25 cellular contexts compared by ENCODE assay signal in the genomic region with DNA sequence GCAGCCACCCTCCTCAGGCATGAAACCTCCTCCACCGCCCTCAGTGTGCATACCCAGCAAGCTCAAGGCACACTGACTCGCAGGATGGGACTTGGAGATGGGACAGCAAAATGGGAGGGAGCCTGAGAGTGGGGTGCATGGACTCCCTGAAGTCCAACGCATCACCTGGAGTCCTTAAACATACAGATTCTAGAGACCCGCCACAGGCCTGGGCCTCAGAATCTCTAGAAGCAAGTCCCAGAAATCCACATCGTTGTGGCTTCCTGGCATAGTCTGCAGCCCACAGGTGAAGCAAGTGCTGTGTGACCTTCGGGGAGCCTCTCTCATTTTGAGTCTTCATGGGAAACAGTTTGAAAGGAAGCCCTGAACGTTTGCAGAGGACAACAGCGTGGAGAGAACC. TPM values are rescaled to one million over a fixed set of nuclear protein-coding genes. Genes with fewer than 3 reads are reported as not detected.
DNase-seq lines count a peak whose midpoint lies in the region; ATAC-seq and TF ChIP-seq lines count a peak whose summit lies in the region.
"Had no signal": no experiment of that assay in that cellular context is flagged by ENCODE, and none has a peak within 500 bp of the region (broad histone marks: within the 10 kb centered on the region; RNA-seq: fewer than 3 reads in every experiment).

No MANE protein-coding gene starts in this region.

- H3K27me3 Mint-ChIP-seq in activated T-cell treated with anti-CD3 and anti-CD28 coated beads, Interleukin-2, amount 50 U/mL, for 24 hours: no peaks in the 10 kb centered on the region
- no peaks in the 10 kb centered on the region for H3K27me3 Mint-ChIP-seq in activated T-cell treated with anti-CD3 and anti-CD28 coated beads, Interleukin-2, amount 50 U/mL, for 4 hours (ENCODE audit: low read depth)
- H3K27me3 Mint-ChIP-seq in immature natural killer cell (ENCODE audit: low read depth in 3 of 3): peaks cover 8 to 15% (median 10%) of the 10 kb centered on the region in 3 donors
- H3K27me3 Mint-ChIP-seq: activated naive CD4-positive, alpha-beta T cell treated with anti-CD3 and anti-CD28 coated beads, Interleukin-2, amount 50 U/mL, for 24 hours had no signal

- no peak overlapping the region for H3K4me3 Mint-ChIP-seq in activated T-cell treated with anti-CD3 and anti-CD28 coated beads, Interleukin-2, amount 50 U/mL, for 24 hours
- no peak overlapping the region for H3K4me3 Mint-ChIP-seq in activated T-cell treated with anti-CD3 and anti-CD28 coated beads, Interleukin-2, amount 50 U/mL, for 4 hours
- H3K4me3 Mint-ChIP-seq in immature natural killer cell: peak overlapping the region; percentile 42 to 97 (median 56)
- H3K4me3 Mint-ChIP-seq: activated naive CD4-positive, alpha-beta T cell treated with anti-CD3 and anti-CD28 coated beads, Interleukin-2, amount 50 U/mL, for 24 hours; brain; T-helper 2 cell treated with Interferon-gamma antibody and Interleukin-4, amounts not matched to agents 5 μg/mL and 100 μg/mL, for 36 hours; WTC11 had no signal

- peaks cover 8% of the 10 kb centered on the region for H3K4me1 ChIP-seq in upper lobe of right lung

- H3K9me3 Mint-ChIP-seq in activated T-cell treated with anti-CD3 and anti-CD28 coated beads, Interleukin-2, amount 50 U/mL, for 24 hours: no peaks in the 10 kb centered on the region
- H3K9me3 Mint-ChIP-seq in activated T-cell treated with anti-CD3 and anti-CD28 coated beads, Interleukin-2, amount 50 U/mL, for 4 hours: no peaks in the 10 kb centered on the region
- peaks cover 0 to 5% (median 0%) of the 10 kb centered on the region in 6 donors for H3K9me3 Mint-ChIP-seq in immature natural killer cell
- H3K9me3 Mint-ChIP-seq: activated naive CD4-positive, alpha-beta T cell treated with anti-CD3 and anti-CD28 coated beads, Interleukin-2, amount 50 U/mL, for 24 hours; brain; T-helper 2 cell treated with Interferon-gamma antibody and Interleukin-4, amounts not matched to agents 5 μg/mL and 100 μg/mL, for 36 hours; WTC11 had no signal

- no peak overlapping the region for H3K27ac ChIP-seq in upper lobe of right lung
- H3K27ac ChIP-seq: BLaER1 treated with 17β-estradiol and CSF1 and Interleukin-3, amounts not matched to agents 10 nM and 100 nM; SK-N-MC; transverse colon had no signal

- TF ChIP-seq CTCF in upper lobe of right lung (IDR thresholded peaks at IDR 0.05): no peak
- no peak for TF ChIP-seq CTCF in GM10266 (IDR thresholded peaks at IDR 0.05; ENCODE audit: control insufficient read depth, insufficient read depth, low read depth, missing control alignments)

- intact Hi-C loops in upper lobe of right lung (cut with DNase I): no loop called here

- peak; percentile 35 for DNase-seq in activated T-cell treated with anti-CD3 and anti-CD28 coated beads, Interleukin-2, amount 50 U/mL, for 24 hours
- no peak for DNase-seq in activated T-cell treated with anti-CD3 and anti-CD28 coated beads, Interleukin-2, amount 50 U/mL, for 4 hours
- peak; percentile 48 to 50 for DNase-seq in activated T-cell treated with anti-CD3 and anti-CD28 coated beads, Interleukin-2, amount 50 U/mL, for 48 hours
- DNase-seq in immature natural killer cell (no peak), upper lobe of right lung (peak; percentile 29), GM10266 (ENCODE audit: extremely low spot score) (no peak), retina (no peak), C1 segment of cervical spinal cord (lab: John Stamatoyannopoulos, UW) (no peak)
- DNase-seq: cortex of kidney; mammary epithelial cell; NCI-H1694; NCI-H2171 treated with DMSO at 0.1 percent for 48 hours; NCI-H524 treated with DMSO at 0.1 percent for 48 hours; stimulated activated CD4-positive, alpha-beta T cell treated with anti-CD3 and anti-CD28 coated beads, Interleukin-4, amount 100 ng/mL, for 24 hours; transverse colon had no signal

- H3K4me3 ChIP-seq in upper lobe of right lung: no peak overlapping the region
- H3K4me3 ChIP-seq: BLaER1 treated with 17β-estradiol and CSF1 and Interleukin-3, amounts not matched to agents 10 nM and 100 nM; SK-N-MC; smooth muscle cell; transverse colon had no signal

- H3K4me1 Mint-ChIP-seq in activated T-cell treated with anti-CD3 and anti-CD28 coated beads, Interleukin-2, amount 50 U/mL, for 24 hours (ENCODE audit: low read depth): peaks cover 79% of the 10 kb centered on the region
- peaks cover 67% of the 10 kb centered on the region for H3K4me1 Mint-ChIP-seq in activated T-cell treated with anti-CD3 and anti-CD28 coated beads, Interleukin-2, amount 50 U/mL, for 4 hours (ENCODE audit: low read depth)
- peaks cover 84 to 85% of the 10 kb centered on the region in 2 donors for H3K4me1 Mint-ChIP-seq in immature natural killer cell

- H3K36me3 ChIP-seq in upper lobe of right lung: no peaks in the 10 kb centered on the region
- H3K36me3 ChIP-seq: BLaER1 treated with 17β-estradiol and CSF1 and Interleukin-3, amounts not matched to agents 10 nM and 100 nM; transverse colon had no signal

- peaks cover 7% of the 10 kb centered on the region for H3K36me3 Mint-ChIP-seq in activated T-cell treated with anti-CD3 and anti-CD28 coated beads, Interleukin-2, amount 50 U/mL, for 24 hours (ENCODE audit: low read depth)
- H3K36me3 Mint-ChIP-seq in activated T-cell treated with anti-CD3 and anti-CD28 coated beads, Interleukin-2, amount 50 U/mL, for 4 hours (ENCODE audit: insufficient read depth): peaks cover 7% of the 10 kb centered on the region
- peaks cover 8% of the 10 kb centered on the region in 3 donors for H3K36me3 Mint-ChIP-seq in immature natural killer cell
- H3K36me3 Mint-ChIP-seq: brain, WTC11 had no signal

- peaks cover 54% of the 10 kb centered on the region for H3K27me3 ChIP-seq in upper lobe of right lung

- H3K9me3 ChIP-seq in upper lobe of right lung: no peaks in the 10 kb centered on the region
- H3K9me3 ChIP-seq: BLaER1 treated with 17β-estradiol and CSF1 and Interleukin-3, amounts not matched to agents 10 nM and 100 nM; transverse colon had no signal

- peak overlapping the region; percentile 69 for H3K27ac Mint-ChIP-seq in activated T-cell treated with anti-CD3 and anti-CD28 coated beads, Interleukin-2, amount 50 U/mL, for 24 hours
- H3K27ac Mint-ChIP-seq in immature natural killer cell: peak overlapping the region; percentile 85 to 98 (median 94)
- H3K27ac Mint-ChIP-seq: activated naive CD4-positive, alpha-beta T cell treated with anti-CD3 and anti-CD28 coated beads, Interleukin-2, amount 50 U/mL, for 24 hours; brain; T-helper 2 cell treated with Interferon-gamma antibody and Interleukin-4, amounts not matched to agents 5 μg/mL and 100 μg/mL, for 36 hours; WTC11 had no signal

- ATAC-seq in activated T-cell treated with anti-CD3 and anti-CD28 coated beads, Interleukin-2, amount 50 U/mL, for 4 hours: no peak
- no peak for ATAC-seq in upper lobe of right lung
- ATAC-seq: WTC11 had no signal

RNA-seq across cellular contexts. Expression of a gene that starts 3.5 kb away (rescaled TPM):
- total RNA-seq in activated T-cell treated with anti-CD3 and anti-CD28 coated beads, Interleukin-2, amount 50 U/mL, for 4 hours: 100 to 1,000 TPM in 2 of 3 donors, 10 to 100 TPM in 1; 77.8 to 111 (median 101) TPM
- polyA plus RNA-seq in immature natural killer cell: 100 to 1,000 TPM; 199 to 385 (median 225) TPM
- total RNA-seq in upper lobe of right lung: 3.9 TPM
- total RNA-seq: fibroblast of lung, glomerular endothelial cell, mammary epithelial cell, renal cortical epithelial cell, smooth muscle cell had no signal
- polyA plus RNA-seq: fibroblast of lung, mammary epithelial cell, smooth muscle cell had no signal

RNA-seq across cellular contexts. Expression of a gene that starts 35.5 kb away (rescaled TPM):
- total RNA-seq in activated T-cell treated with anti-CD3 and anti-CD28 coated beads, Interleukin-2, amount 50 U/mL, for 4 hours: 10 to 100 TPM; 24.4 to 34.7 (median 24.6) TPM
- 1 to 10 TPM; 1.3 to 2.3 (median 2.2) TPM for polyA plus RNA-seq in immature natural killer cell
- 14.7 TPM for total RNA-seq in upper lobe of right lung

Comparison
In these comparisons a context has a peak if more than half of its experiments do, and no peak if none do; other contexts are left out.
1. DNase-seq: peak in activated T-cell treated with anti-CD3 and anti-CD28 coated beads, Interleukin-2, amount 50 U/mL, for 24 hours (single experiment), activated T-cell treated with anti-CD3 and anti-CD28 coated beads, Interleukin-2, amount 50 U/mL, for 48 hours (2 of 2) and upper lobe of right lung (single experiment); none in activated T-cell treated with anti-CD3 and anti-CD28 coated beads, Interleukin-2, amount 50 U/mL, for 4 hours (single experiment), immature natural killer cell (0 of 3), GM10266 (single experiment), retina (single experiment) and C1 segment of cervical spinal cord (0 of 14).
2. H3K4me3 Mint-ChIP-seq: peak in immature natural killer cell (5 of 5); none in activated T-cell treated with anti-CD3 and anti-CD28 coated beads, Interleukin-2, amount 50 U/mL, for 24 hours (single experiment) and activated T-cell treated with anti-CD3 and anti-CD28 coated beads, Interleukin-2, amount 50 U/mL, for 4 hours (single experiment).
3. RNA of a gene that starts 3.5 kb away (total RNA-seq): 77.8 to 111 TPM in activated T-cell treated with anti-CD3 and anti-CD28 coated beads, Interleukin-2, amount 50 U/mL, for 4 hours; 3.9 TPM in upper lobe of right lung (single experiment); every median in the first group is over 10 times any median in the second.